ENCODE assay signal across 1 cellular context in the genomic region with DNA sequence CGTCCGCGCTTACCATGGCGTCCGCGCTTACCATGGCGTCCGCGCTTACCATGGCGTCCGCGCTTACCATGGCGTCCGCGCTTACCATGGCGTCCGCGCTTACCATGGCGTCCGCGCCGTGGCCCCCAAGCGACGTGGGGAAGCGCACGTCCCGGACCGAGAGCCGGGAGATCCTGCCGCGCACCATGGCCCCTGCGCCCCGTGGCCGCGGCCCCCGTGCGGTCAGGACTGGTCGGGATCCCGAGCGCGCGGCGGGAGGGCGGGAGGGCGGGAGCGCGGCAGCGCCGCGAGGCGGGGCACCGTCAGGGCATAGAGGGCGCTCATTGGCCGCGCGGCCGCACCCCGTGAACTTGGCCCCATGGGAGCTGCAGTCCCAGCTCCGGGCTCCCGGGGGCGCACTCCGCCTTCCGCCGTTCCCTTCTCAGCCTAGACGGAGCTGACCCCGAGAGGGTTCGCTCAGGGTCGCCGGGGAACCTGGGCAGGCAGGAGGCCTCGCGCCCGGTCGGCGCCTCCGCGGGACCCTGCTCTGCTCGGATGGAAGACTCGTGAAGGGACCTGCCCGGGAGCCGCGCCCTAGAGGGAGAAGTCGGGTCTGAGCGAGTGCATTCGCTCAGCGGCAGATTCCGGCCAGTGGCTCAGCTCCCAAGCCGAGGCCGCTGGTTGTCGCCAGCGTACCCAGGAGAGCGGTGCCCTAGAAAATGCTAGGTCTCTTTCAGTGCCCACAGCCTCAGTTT.
TF ChIP-seq lines count a peak whose summit lies in the region.

A gene with protein sequence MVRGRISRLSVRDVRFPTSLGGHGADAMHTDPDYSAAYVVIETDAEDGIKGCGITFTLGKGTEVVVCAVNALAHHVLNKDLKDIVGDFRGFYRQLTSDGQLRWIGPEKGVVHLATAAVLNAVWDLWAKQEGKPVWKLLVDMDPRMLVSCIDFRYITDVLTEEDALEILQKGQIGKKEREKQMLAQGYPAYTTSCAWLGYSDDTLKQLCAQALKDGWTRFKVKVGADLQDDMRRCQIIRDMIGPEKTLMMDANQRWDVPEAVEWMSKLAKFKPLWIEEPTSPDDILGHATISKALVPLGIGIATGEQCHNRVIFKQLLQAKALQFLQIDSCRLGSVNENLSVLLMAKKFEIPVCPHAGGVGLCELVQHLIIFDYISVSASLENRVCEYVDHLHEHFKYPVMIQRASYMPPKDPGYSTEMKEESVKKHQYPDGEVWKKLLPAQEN (minus strand): TSS at position 230 of the 734 bp plus-strand sequence. CDS start 43 bp downstream, at position 187.

TF ChIP-seq in K562, 482 proteins besides CTCF, POLR2A, EP300 and RAD21 (continued from another document and continues in another):
- TF ChIP-seq, protein P1, sequence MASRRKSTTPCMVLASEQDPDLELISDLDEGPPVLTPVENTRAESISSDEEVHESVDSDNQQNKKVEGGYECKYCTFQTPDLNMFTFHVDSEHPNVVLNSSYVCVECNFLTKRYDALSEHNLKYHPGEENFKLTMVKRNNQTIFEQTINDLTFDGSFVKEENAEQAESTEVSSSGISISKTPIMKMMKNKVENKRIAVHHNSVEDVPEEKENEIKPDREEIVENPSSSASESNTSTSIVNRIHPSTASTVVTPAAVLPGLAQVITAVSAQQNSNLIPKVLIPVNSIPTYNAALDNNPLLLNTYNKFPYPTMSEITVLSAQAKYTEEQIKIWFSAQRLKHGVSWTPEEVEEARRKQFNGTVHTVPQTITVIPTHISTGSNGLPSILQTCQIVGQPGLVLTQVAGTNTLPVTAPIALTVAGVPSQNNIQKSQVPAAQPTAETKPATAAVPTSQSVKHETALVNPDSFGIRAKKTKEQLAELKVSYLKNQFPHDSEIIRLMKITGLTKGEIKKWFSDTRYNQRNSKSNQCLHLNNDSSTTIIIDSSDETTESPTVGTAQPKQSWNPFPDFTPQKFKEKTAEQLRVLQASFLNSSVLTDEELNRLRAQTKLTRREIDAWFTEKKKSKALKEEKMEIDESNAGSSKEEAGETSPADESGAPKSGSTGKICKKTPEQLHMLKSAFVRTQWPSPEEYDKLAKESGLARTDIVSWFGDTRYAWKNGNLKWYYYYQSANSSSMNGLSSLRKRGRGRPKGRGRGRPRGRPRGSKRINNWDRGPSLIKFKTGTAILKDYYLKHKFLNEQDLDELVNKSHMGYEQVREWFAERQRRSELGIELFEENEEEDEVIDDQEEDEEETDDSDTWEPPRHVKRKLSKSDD (conservative IDR thresholded peaks at IDR 0.05; ENCODE audit: low read length), result peak; percentile 85
- TF ChIP-seq, protein P2, sequence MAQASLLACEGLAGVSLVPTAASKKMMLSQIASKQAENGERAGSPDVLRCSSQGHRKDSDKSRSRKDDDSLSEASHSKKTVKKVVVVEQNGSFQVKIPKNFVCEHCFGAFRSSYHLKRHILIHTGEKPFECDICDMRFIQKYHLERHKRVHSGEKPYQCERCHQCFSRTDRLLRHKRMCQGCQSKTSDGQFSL (CRISPR knock-in tag; IDR thresholded peaks at IDR 0.05), result peak; percentile 41; the same call in 1 of the 2 replicates
- TF ChIP-seq, protein P2 (tag; IDR thresholded peaks at IDR 0.05), result no peak
- TF ChIP-seq CREM (IDR thresholded peaks at IDR 0.05; ENCODE audit: low read depth), result peak; percentile 29; the same call in 1 of the 2 replicates
- 0 out of 2 replicates have a peak, but pooled peaks have one; percentile 21 for TF ChIP-seq GATAD2B (IDR thresholded peaks at IDR 0.05; ENCODE audit: borderline replicate concordance)
- TF ChIP-seq HNRNPH1 (optimal IDR thresholded peaks at IDR 0.05; ENCODE audit: low read depth, low read length), result no peak
- TF ChIP-seq FOXK1 (CRISPR knock-in tag; IDR thresholded peaks at IDR 0.05; ENCODE audit: borderline replicate concordance), result peak; percentile 95; the same call in 1 of the 2 replicates
- TF ChIP-seq, protein P3, sequence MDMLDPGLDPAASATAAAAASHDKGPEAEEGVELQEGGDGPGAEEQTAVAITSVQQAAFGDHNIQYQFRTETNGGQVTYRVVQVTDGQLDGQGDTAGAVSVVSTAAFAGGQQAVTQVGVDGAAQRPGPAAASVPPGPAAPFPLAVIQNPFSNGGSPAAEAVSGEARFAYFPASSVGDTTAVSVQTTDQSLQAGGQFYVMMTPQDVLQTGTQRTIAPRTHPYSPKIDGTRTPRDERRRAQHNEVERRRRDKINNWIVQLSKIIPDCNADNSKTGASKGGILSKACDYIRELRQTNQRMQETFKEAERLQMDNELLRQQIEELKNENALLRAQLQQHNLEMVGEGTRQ (CRISPR knock-in tag; IDR thresholded peaks at IDR 0.05), result peak; percentile 43; the same call in 1 of the 2 replicates
- TF ChIP-seq ZNF165 (CRISPR knock-in tag; IDR thresholded peaks at IDR 0.05; ENCODE audit: borderline replicate concordance), result no peak
- TF ChIP-seq TFAM (CRISPR knock-in tag; conservative IDR thresholded peaks at IDR 0.05), result no peak
- TF ChIP-seq SUPT5H (IDR thresholded peaks at IDR 0.05), result peak; percentile 46; the same call in 1 of the 2 replicates
- no peak for TF ChIP-seq ZNF584 (CRISPR knock-in tag; IDR thresholded peaks at IDR 0.05; ENCODE audit: low read depth)
- peak; percentile 83; the same call in 1 of the 2 replicates for TF ChIP-seq SRSF1 (IDR thresholded peaks at IDR 0.05; ENCODE audit: low read depth, low read length)
- TF ChIP-seq, protein P4, sequence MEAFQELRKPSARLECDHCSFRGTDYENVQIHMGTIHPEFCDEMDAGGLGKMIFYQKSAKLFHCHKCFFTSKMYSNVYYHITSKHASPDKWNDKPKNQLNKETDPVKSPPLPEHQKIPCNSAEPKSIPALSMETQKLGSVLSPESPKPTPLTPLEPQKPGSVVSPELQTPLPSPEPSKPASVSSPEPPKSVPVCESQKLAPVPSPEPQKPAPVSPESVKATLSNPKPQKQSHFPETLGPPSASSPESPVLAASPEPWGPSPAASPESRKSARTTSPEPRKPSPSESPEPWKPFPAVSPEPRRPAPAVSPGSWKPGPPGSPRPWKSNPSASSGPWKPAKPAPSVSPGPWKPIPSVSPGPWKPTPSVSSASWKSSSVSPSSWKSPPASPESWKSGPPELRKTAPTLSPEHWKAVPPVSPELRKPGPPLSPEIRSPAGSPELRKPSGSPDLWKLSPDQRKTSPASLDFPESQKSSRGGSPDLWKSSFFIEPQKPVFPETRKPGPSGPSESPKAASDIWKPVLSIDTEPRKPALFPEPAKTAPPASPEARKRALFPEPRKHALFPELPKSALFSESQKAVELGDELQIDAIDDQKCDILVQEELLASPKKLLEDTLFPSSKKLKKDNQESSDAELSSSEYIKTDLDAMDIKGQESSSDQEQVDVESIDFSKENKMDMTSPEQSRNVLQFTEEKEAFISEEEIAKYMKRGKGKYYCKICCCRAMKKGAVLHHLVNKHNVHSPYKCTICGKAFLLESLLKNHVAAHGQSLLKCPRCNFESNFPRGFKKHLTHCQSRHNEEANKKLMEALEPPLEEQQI (IDR thresholded peaks at IDR 0.05), result peak; percentile 98
- no peak for TF ChIP-seq SIX5 (IDR thresholded peaks at IDR 0.05; ENCODE audit: borderline replicate concordance in 1 of 2, insufficient read depth in 1 of 2, low read depth in 1 of 2, low read length in 2 of 2)
- no peak for TF ChIP-seq EZH2 (IDR thresholded peaks at IDR 0.05; ENCODE audit: borderline replicate concordance, low read depth, low read length)
- no peak for TF ChIP-seq ZNF239 (CRISPR knock-in tag; IDR thresholded peaks at IDR 0.05)
- TF ChIP-seq GATA2 (CRISPR knock-in tag; IDR thresholded peaks at IDR 0.05), result no peak
- TF ChIP-seq HMGN3 (IDR thresholded peaks at IDR 0.05; ENCODE audit: borderline replicate concordance, extremely low read depth, insufficient read length, low read depth, low read length), result peak; percentile 10
- no peak for TF ChIP-seq KAT8 (IDR thresholded peaks at IDR 0.05; ENCODE audit: low read depth)
- TF ChIP-seq ETV6 (IDR thresholded peaks at IDR 0.05; ENCODE audit: borderline replicate concordance in 1 of 2, low read depth in 2 of 2, low read length in 1 of 2), result 0 out of 4 replicates have a peak, but pooled peaks of 1 of the 2 experiments have one; percentile 16
- TF ChIP-seq ETV6 (CRISPR knock-in tag; IDR thresholded peaks at IDR 0.05; ENCODE audit: borderline replicate concordance), result peak; percentile 56; the same call in 1 of the 2 replicates
- TF ChIP-seq TAF1 (IDR thresholded peaks at IDR 0.05; ENCODE audit: control insufficient read depth, extremely low read depth, insufficient read depth, low read length, severe bottlenecking), result peak; percentile 74
- 0 out of 2 replicates have a peak, but pooled peaks have one; percentile 11 for TF ChIP-seq EGR1 (conservative IDR thresholded peaks at IDR 0.05)
- TF ChIP-seq NCOR1 (IDR thresholded peaks at IDR 0.05), result no peak
- TF ChIP-seq ZNF347 (CRISPR knock-in tag; IDR thresholded peaks at IDR 0.05; ENCODE audit: low read depth), result no peak
- TF ChIP-seq, protein P5, sequence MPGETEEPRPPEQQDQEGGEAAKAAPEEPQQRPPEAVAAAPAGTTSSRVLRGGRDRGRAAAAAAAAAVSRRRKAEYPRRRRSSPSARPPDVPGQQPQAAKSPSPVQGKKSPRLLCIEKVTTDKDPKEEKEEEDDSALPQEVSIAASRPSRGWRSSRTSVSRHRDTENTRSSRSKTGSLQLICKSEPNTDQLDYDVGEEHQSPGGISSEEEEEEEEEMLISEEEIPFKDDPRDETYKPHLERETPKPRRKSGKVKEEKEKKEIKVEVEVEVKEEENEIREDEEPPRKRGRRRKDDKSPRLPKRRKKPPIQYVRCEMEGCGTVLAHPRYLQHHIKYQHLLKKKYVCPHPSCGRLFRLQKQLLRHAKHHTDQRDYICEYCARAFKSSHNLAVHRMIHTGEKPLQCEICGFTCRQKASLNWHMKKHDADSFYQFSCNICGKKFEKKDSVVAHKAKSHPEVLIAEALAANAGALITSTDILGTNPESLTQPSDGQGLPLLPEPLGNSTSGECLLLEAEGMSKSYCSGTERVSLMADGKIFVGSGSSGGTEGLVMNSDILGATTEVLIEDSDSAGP (CRISPR knock-in tag; IDR thresholded peaks at IDR 0.05), result no peak
- no peak for TF ChIP-seq MXI1 (IDR thresholded peaks at IDR 0.05; ENCODE audit: low read depth, low read length)
- TF ChIP-seq, protein P6, sequence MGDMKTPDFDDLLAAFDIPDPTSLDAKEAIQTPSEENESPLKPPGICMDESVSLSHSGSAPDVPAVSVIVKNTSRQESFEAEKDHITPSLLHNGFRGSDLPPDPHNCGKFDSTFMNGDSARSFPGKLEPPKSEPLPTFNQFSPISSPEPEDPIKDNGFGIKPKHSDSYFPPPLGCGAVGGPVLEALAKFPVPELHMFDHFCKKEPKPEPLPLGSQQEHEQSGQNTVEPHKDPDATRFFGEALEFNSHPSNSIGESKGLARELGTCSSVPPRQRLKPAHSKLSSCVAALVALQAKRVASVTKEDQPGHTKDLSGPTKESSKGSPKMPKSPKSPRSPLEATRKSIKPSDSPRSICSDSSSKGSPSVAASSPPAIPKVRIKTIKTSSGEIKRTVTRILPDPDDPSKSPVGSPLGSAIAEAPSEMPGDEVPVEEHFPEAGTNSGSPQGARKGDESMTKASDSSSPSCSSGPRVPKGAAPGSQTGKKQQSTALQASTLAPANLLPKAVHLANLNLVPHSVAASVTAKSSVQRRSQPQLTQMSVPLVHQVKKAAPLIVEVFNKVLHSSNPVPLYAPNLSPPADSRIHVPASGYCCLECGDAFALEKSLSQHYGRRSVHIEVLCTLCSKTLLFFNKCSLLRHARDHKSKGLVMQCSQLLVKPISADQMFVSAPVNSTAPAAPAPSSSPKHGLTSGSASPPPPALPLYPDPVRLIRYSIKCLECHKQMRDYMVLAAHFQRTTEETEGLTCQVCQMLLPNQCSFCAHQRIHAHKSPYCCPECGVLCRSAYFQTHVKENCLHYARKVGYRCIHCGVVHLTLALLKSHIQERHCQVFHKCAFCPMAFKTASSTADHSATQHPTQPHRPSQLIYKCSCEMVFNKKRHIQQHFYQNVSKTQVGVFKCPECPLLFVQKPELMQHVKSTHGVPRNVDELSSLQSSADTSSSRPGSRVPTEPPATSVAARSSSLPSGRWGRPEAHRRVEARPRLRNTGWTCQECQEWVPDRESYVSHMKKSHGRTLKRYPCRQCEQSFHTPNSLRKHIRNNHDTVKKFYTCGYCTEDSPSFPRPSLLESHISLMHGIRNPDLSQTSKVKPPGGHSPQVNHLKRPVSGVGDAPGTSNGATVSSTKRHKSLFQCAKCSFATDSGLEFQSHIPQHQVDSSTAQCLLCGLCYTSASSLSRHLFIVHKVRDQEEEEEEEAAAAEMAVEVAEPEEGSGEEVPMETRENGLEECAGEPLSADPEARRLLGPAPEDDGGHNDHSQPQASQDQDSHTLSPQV (IDR thresholded peaks at IDR 0.05), result no peak; the same call in 1 of the 2 replicates
- TF ChIP-seq DNMT1 (IDR thresholded peaks at IDR 0.05), result no peak
- no peak for TF ChIP-seq CBX5 (IDR thresholded peaks at IDR 0.05; ENCODE audit: borderline replicate concordance, low read depth)
- TF ChIP-seq, protein P7, sequence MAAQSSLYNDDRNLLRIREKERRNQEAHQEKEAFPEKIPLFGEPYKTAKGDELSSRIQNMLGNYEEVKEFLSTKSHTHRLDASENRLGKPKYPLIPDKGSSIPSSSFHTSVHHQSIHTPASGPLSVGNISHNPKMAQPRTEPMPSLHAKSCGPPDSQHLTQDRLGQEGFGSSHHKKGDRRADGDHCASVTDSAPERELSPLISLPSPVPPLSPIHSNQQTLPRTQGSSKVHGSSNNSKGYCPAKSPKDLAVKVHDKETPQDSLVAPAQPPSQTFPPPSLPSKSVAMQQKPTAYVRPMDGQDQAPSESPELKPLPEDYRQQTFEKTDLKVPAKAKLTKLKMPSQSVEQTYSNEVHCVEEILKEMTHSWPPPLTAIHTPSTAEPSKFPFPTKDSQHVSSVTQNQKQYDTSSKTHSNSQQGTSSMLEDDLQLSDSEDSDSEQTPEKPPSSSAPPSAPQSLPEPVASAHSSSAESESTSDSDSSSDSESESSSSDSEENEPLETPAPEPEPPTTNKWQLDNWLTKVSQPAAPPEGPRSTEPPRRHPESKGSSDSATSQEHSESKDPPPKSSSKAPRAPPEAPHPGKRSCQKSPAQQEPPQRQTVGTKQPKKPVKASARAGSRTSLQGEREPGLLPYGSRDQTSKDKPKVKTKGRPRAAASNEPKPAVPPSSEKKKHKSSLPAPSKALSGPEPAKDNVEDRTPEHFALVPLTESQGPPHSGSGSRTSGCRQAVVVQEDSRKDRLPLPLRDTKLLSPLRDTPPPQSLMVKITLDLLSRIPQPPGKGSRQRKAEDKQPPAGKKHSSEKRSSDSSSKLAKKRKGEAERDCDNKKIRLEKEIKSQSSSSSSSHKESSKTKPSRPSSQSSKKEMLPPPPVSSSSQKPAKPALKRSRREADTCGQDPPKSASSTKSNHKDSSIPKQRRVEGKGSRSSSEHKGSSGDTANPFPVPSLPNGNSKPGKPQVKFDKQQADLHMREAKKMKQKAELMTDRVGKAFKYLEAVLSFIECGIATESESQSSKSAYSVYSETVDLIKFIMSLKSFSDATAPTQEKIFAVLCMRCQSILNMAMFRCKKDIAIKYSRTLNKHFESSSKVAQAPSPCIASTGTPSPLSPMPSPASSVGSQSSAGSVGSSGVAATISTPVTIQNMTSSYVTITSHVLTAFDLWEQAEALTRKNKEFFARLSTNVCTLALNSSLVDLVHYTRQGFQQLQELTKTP (IDR thresholded peaks at IDR 0.05; ENCODE audit: low read depth in 1 of 2, partially characterized antibody in 2 of 2), result no peak
- TF ChIP-seq, protein P8, sequence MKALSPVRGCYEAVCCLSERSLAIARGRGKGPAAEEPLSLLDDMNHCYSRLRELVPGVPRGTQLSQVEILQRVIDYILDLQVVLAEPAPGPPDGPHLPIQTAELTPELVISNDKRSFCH (CRISPR knock-in tag; IDR thresholded peaks at IDR 0.05), result no peak
- TF ChIP-seq, protein P8 (tag; IDR thresholded peaks at IDR 0.05), result peak; percentile 44; the same call in 1 of the 2 replicates
- peak; percentile 73; the same call in 1 of the 2 replicates for TF ChIP-seq HNRNPL (IDR thresholded peaks at IDR 0.05; ENCODE audit: low read depth, low read length)
